Comparison of ENCODE assay signal across 10 cellular contexts in genomic region chr3:43290961-43291360, GRCh38. TPM values are rescaled to one million over a fixed set of nuclear protein-coding genes. Genes with fewer than 3 reads are reported as not detected.
A peak's percentile ranks its signal among the peaks of the same experiment; 100 is the strongest.
DNase-seq lines count a peak whose midpoint lies in the region; ATAC-seq and TF ChIP-seq lines count a peak whose summit lies in the region.
"Had no signal": no experiment of that assay in that cellular context is flagged by ENCODE, and none has a peak within 500 bp of the region (broad histone marks: within the 10 kb centered on the region; RNA-seq: fewer than 3 reads in every experiment).

No MANE protein-coding gene starts in this region.

- H3K27ac Mint-ChIP-seq in activated naive CD8-positive, alpha-beta T cell = peak overlapping the region; percentile 99

- peaks cover 2% of the 10 kb centered on the region for H3K36me3 Mint-ChIP-seq in activated naive CD8-positive, alpha-beta T cell

- intact Hi-C loops in left ventricle myocardium inferior (cut with micrococcal nuclease) = loop anchor here (10.0 kb wide), 1 partner anchor 214 kb away; no protein-coding TSS in a partner anchor
- intact Hi-C loops in upper lobe of right lung (cut with DNase I) = no loop called here

- H3K4me1 ChIP-seq in left ventricle myocardium inferior (peaks cover 93% of the 10 kb centered on the region), right atrium auricular region (peaks cover 0 to 80% of the 10 kb centered on the region in 2 donors), hepatocyte (ENCODE audit: insufficient read depth) (peaks cover 43% of the 10 kb centered on the region), upper lobe of right lung (peaks cover 62% of the 10 kb centered on the region)

- no peaks in the 10 kb centered on the region for H3K9me3 ChIP-seq in left ventricle myocardium inferior (replicated peaks)
- no peaks in the 10 kb centered on the region for H3K9me3 ChIP-seq in right atrium auricular region
- H3K9me3 ChIP-seq in hepatocyte (ENCODE audit: low read depth) = no peaks in the 10 kb centered on the region
- H3K9me3 ChIP-seq in upper lobe of right lung = no peaks in the 10 kb centered on the region
- H3K9me3 ChIP-seq in MG63 = no peaks in the 10 kb centered on the region

- H3K27me3 Mint-ChIP-seq in activated naive CD8-positive, alpha-beta T cell = no peaks in the 10 kb centered on the region

- DNase-seq in left ventricle myocardium inferior (no peak), right atrium auricular region (ENCODE audit: low spot score) (no peak), hepatocyte (ENCODE audit: low spot score) (no peak), upper lobe of right lung (no peak), retina (no peak), NCI-H2081 treated with DMSO at 0.1 percent for 48 hours (lab: John Stamatoyannopoulos, UW) (no peak), MG63 (no peak)
- DNase-seq: RPMI8226 had no signal

- 85% methylated on average over 5 of the region's 5 CpGs for WGBS in hepatocyte (ENCODE audit: low lambda C conversion rate, missing lambda C conversion rate)

- H3K4me1 Mint-ChIP-seq in activated naive CD8-positive, alpha-beta T cell (ENCODE audit: low read depth) = peaks cover 78% of the 10 kb centered on the region

- H3K4me3 Mint-ChIP-seq in activated naive CD8-positive, alpha-beta T cell = peak overlapping the region; percentile 98

- no peaks in the 10 kb centered on the region for H3K9me3 Mint-ChIP-seq in activated naive CD8-positive, alpha-beta T cell (ENCODE audit: low read depth)

- peaks cover 88% of the 10 kb centered on the region for H3K79me2 ChIP-seq in hepatocyte

- TF ChIP-seq CTCF in left ventricle myocardium inferior (IDR thresholded peaks at IDR 0.05; ENCODE audit: borderline replicate concordance) (no peak), right atrium auricular region (IDR thresholded peaks at IDR 0.05) (no peak), hepatocyte (IDR thresholded peaks at IDR 0.05; ENCODE audit: poor library complexity) (no peak), upper lobe of right lung (IDR thresholded peaks at IDR 0.05) (no peak)

- peak overlapping the region; percentile 11 for H3K4me2 ChIP-seq in hepatocyte

- H2AFZ ChIP-seq in hepatocyte = no peak overlapping the region

- H3K27me3 ChIP-seq in left ventricle myocardium inferior (ENCODE audit: low read depth) (no peaks in the 10 kb centered on the region), right atrium auricular region (no peaks in the 10 kb centered on the region), hepatocyte (no peaks in the 10 kb centered on the region), upper lobe of right lung (no peaks in the 10 kb centered on the region), MG63 (no peaks in the 10 kb centered on the region)

- H3K27ac ChIP-seq in left ventricle myocardium inferior (replicated peaks) (peak overlapping the region; percentile 95), right atrium auricular region (no peak overlapping the region), hepatocyte (no peak overlapping the region), upper lobe of right lung (peak overlapping the region; percentile 84)
- H3K27ac ChIP-seq: C4-2B had no signal

- no peak for ATAC-seq in upper lobe of right lung

- no peaks in the 10 kb centered on the region for H3K9me2 ChIP-seq in hepatocyte (replicated peaks; ENCODE audit: insufficient read depth)

- H3K36me3 ChIP-seq in left ventricle myocardium inferior = no peaks in the 10 kb centered on the region
- H3K36me3 ChIP-seq in right atrium auricular region = no peaks in the 10 kb centered on the region
- H3K36me3 ChIP-seq in hepatocyte (replicated peaks; ENCODE audit: insufficient read depth, low read depth) = no peaks in the 10 kb centered on the region
- H3K36me3 ChIP-seq in upper lobe of right lung = no peaks in the 10 kb centered on the region
- H3K36me3 ChIP-seq in MG63 = no peaks in the 10 kb centered on the region

- peaks cover 80% of the 10 kb centered on the region for H4K20me1 ChIP-seq in hepatocyte (ENCODE audit: insufficient read depth, poor library complexity, severe bottlenecking)

- H3K4me3 ChIP-seq in left ventricle myocardium inferior (peak overlapping the region; percentile 77), right atrium auricular region (no peak overlapping the region), hepatocyte (no peak overlapping the region), upper lobe of right lung (peak overlapping the region; percentile 70), MG63 (no peak overlapping the region)

RNA-seq across cellular contexts. Expression of gene SNRK, which starts 4.6 kb away (rescaled TPM):
- total RNA-seq in left ventricle myocardium inferior = 23.1 TPM
- 10 to 100 TPM; 22.7 to 31.2 TPM for total RNA-seq in right atrium auricular region
- total RNA-seq in hepatocyte = 20.9 and 25.3 TPM in 2 replicates
- 9.8 and 10.7 TPM in 2 replicates for polyA plus RNA-seq in hepatocyte
- 46.3 TPM for total RNA-seq in upper lobe of right lung
- total RNA-seq in MG63 (2014; rRNA removed; shearing (Covaris generic); ENCODE audit: low replicate concordance) = 3.4 and 6.6 TPM in 2 replicates

Comparison
In these comparisons a context has a peak if more than half of its experiments do, and no peak if none do; other contexts are left out.
1. H3K27ac ChIP-seq: peak in left ventricle myocardium inferior (single experiment) and upper lobe of right lung (single experiment); none in right atrium auricular region (0 of 2) and hepatocyte (single experiment).
2. H3K4me3 ChIP-seq: peak in left ventricle myocardium inferior (single experiment) and upper lobe of right lung (single experiment); none in right atrium auricular region (0 of 2), hepatocyte (single experiment) and MG63 (single experiment).